Comparison of ENCODE assay signal across 20 cellular contexts in the genomic region with DNA sequence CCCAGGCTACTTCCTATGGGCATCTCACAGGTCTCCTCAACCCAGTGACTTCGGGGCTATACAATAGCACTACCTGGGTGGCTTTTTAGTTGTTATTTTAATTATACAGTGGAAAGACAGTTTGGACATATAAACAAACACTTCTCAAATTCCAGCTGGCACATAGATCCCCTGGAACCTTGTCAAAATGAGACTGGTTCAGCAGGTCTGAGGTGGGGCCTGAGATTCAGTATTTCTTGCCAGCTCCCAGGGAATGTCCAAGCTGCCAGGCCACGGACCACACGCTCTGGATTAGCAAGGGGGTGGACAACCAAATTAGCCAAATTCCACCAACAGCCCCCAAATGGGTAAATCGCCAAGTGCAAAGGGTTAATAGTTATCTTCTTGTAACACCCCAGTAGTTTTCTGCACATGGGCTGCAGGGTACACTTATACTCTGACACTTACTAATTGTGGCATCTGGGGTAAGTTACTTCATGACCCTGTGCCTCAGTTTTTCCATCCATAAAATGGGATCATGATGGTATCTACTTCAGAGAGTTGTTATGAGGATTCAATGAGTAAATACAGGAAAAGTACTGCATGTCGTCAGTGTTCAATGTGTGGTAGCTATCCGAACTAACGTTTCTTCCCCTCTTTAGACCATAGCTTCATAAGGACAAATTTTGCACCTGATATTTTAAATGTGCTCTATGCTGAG.
"Had no signal": no experiment of that assay in that cellular context is flagged by ENCODE, and none has a peak within 500 bp of the region (broad histone marks: within the 10 kb centered on the region; RNA-seq: fewer than 3 reads in every experiment).

No MANE protein-coding gene starts in this region.

- H3K4me2 ChIP-seq: smooth muscle cell had no signal

- H3K36me3 ChIP-seq: neutrophil, transverse colon had no signal

- H3K27me3 Mint-ChIP-seq: activated CD8-positive, alpha-beta memory T cell treated with anti-CD3 and anti-CD28 coated beads, Interleukin-2, amount 10 ng/mL, durations not matched to agents 7 days and 5 days; dendritic cell treated with granulocyte-macrophage colony-stimulating factor and Interleukin-4, amounts not matched to agents 40 ng/mL and 50 ng/mL, for 4 days had no signal

- DNase-seq: activated CD4-positive, alpha-beta T cell treated with anti-CD3 and anti-CD28 coated beads for 1 hour; activated CD4-positive, alpha-beta T cell treated with anti-CD3 and anti-CD28 coated beads, Interleukin-2, amount 50 U/mL, for 48 hours; activated CD8-positive, alpha-beta memory T cell treated with anti-CD3 and anti-CD28 coated beads, Interleukin-2, amount 10 ng/mL, durations not matched to agents 7 days and 5 days; activated effector memory CD4-positive, alpha-beta T cell treated with anti-CD3 and anti-CD28 coated beads, Interleukin-2, amount 50 U/mL, for 16 hours; activated T-cell treated with anti-CD3 and anti-CD28 coated beads, Interleukin-2, amount 50 U/mL, for 4 hours; amygdala; cerebellar nuclear complex; endodermal cell; glutamatergic neuron; left cardiac atrium; naive thymus-derived CD8-positive, alpha-beta T cell; right cardiac atrium; transverse colon had no signal

- H3K4me3 ChIP-seq: lung, smooth muscle cell, transverse colon had no signal

- H3K9me3 Mint-ChIP-seq: dendritic cell treated with granulocyte-macrophage colony-stimulating factor and Interleukin-4, amounts not matched to agents 40 ng/mL and 50 ng/mL, for 4 days; endodermal cell had no signal

- H3K27ac Mint-ChIP-seq: activated CD8-positive, alpha-beta memory T cell treated with anti-CD3 and anti-CD28 coated beads, Interleukin-2, amount 10 ng/mL, durations not matched to agents 7 days and 5 days; activated naive CD8-positive, alpha-beta T cell; brain; dendritic cell treated with granulocyte-macrophage colony-stimulating factor and Interleukin-4, amounts not matched to agents 40 ng/mL and 50 ng/mL, for 4 days; endodermal cell; naive thymus-derived CD8-positive, alpha-beta T cell; stimulated activated effector memory CD8-positive, alpha-beta T cell treated with anti-CD3 and anti-CD28 coated beads, Interleukin-12 subunit alpha, Interleukin-12 subunit beta, amount 100 ng/mL, for 72 hours had no signal

- H3K27me3 ChIP-seq: neutrophil, transverse colon had no signal

- H3K27ac ChIP-seq: neutrophil, transverse colon had no signal

- H3K4me3 Mint-ChIP-seq: activated CD8-positive, alpha-beta memory T cell treated with anti-CD3 and anti-CD28 coated beads, Interleukin-2, amount 10 ng/mL, durations not matched to agents 7 days and 5 days; activated naive CD8-positive, alpha-beta T cell; activated T-cell treated with anti-CD3 and anti-CD28 coated beads, Interleukin-2, amount 50 U/mL, for 4 hours; brain; dendritic cell treated with granulocyte-macrophage colony-stimulating factor and Interleukin-4, amounts not matched to agents 40 ng/mL and 50 ng/mL, for 4 days; endodermal cell; naive thymus-derived CD8-positive, alpha-beta T cell; stimulated activated effector memory CD8-positive, alpha-beta T cell treated with anti-CD3 and anti-CD28 coated beads, Interleukin-12 subunit alpha, Interleukin-12 subunit beta, amount 100 ng/mL, for 72 hours had no signal

- H3K4me1 Mint-ChIP-seq: activated CD8-positive, alpha-beta memory T cell treated with anti-CD3 and anti-CD28 coated beads, Interleukin-2, amount 10 ng/mL, durations not matched to agents 7 days and 5 days; brain; naive thymus-derived CD8-positive, alpha-beta T cell; stimulated activated effector memory CD8-positive, alpha-beta T cell treated with anti-CD3 and anti-CD28 coated beads, Interleukin-12 subunit alpha, Interleukin-12 subunit beta, amount 100 ng/mL, for 72 hours had no signal

- H3K4me1 ChIP-seq: transverse colon had no signal

- H3K9me3 ChIP-seq: neutrophil, transverse colon had no signal

- ATAC-seq: activated CD8-positive, alpha-beta memory T cell treated with anti-CD3 and anti-CD28 coated beads, Interleukin-2, amount 10 ng/mL, durations not matched to agents 7 days and 5 days; activated T-cell treated with anti-CD3 and anti-CD28 coated beads, Interleukin-2, amount 50 U/mL, for 4 hours; left cardiac atrium; naive thymus-derived CD8-positive, alpha-beta T cell; right cardiac atrium; stimulated activated effector memory CD8-positive, alpha-beta T cell treated with anti-CD3 and anti-CD28 coated beads, Interleukin-12 subunit alpha, Interleukin-12 subunit beta, amount 100 ng/mL, for 72 hours had no signal
